Comparison of ENCODE assay signal across 8 cellular contexts in genomic region chr2:98138978-98139377, GRCh38. TPM values are rescaled to one million over a fixed set of nuclear protein-coding genes. Genes with fewer than 3 reads are reported as not detected.
"Had no signal": no experiment of that assay in that cellular context is flagged by ENCODE, and none has a peak within 500 bp of the region (broad histone marks: within the 10 kb centered on the region; RNA-seq: fewer than 3 reads in every experiment).

No MANE protein-coding gene starts in this region.

RNA-seq across cellular contexts. Expression of gene VWA3B, which starts 52.0 kb away (rescaled TPM):
- total RNA-seq: OCI-LY7, PC-3, PC-9, RPMI7951, SJCRH30, SJSA1, SK-MEL-5 had no signal
- polyA plus RNA-seq: SK-N-SH had no signal
